1 cellular context compared by ENCODE assay signal in genomic region chr2:118672571-118673158, GRCh38.
A peak's percentile ranks its signal among the peaks of the same experiment; 100 is the strongest.
TF ChIP-seq lines count a peak whose summit lies in the region.

No MANE protein-coding gene starts in this region.

TF ChIP-seq in K562, 482 proteins besides CTCF, POLR2A, EP300 and RAD21 (continued from another document):
- TF ChIP-seq HOMEZ (CRISPR knock-in tag; IDR thresholded peaks at IDR 0.05) (no peak), ZNF316 (IDR thresholded peaks at IDR 0.05) (peak; percentile 10; the same call in 1 of the 2 replicates), ESRRA (IDR thresholded peaks at IDR 0.05; ENCODE audit: borderline replicate concordance, low read depth) (peak; percentile 62; the same call in 1 of the 2 replicates), E4F1 (CRISPR knock-in tag; IDR thresholded peaks at IDR 0.05; ENCODE audit: borderline replicate concordance) (no peak), ZNF23 (CRISPR knock-in tag; IDR thresholded peaks at IDR 0.05) (no peak), ZFP36 (IDR thresholded peaks at IDR 0.05; ENCODE audit: low read depth, low read length, partially characterized antibody) (peak; percentile 17), ATF3 (IDR thresholded peaks at IDR 0.05) (peak; percentile 80; the same call in 1 of the 2 replicates), ATF3 (CRISPR knock-in tag; conservative IDR thresholded peaks at IDR 0.05) (no peak), BHLHE40 (IDR thresholded peaks at IDR 0.05; ENCODE audit: low read length) (peak; percentile 56; the same call in 1 of the 2 replicates), SREBF1 (IDR thresholded peaks at IDR 0.05; ENCODE audit: borderline replicate concordance, low read depth, low read length) (no peak), C11orf30 (IDR thresholded peaks at IDR 0.05; ENCODE audit: low read depth) (peak; percentile 28; the same call in 1 of the 2 replicates), NR2C1 (IDR thresholded peaks at IDR 0.05) (no peak), NR2C1 (tag; IDR thresholded peaks at IDR 0.05) (0 out of 2 replicates have a peak, but pooled peaks have one; percentile 23), MEIS2 (IDR thresholded peaks at IDR 0.05; ENCODE audit: partially characterized antibody) (peak; percentile 56), SMARCA4 (IDR thresholded peaks at IDR 0.05) (peak; percentile 47; the same call in 1 of the 2 replicates), NR2C2 (CRISPR knock-in tag; IDR thresholded peaks at IDR 0.05) (no peak), NR2C2 (tag; IDR thresholded peaks at IDR 0.05) (peak; percentile 41), ZNF583 (CRISPR knock-in tag; IDR thresholded peaks at IDR 0.05) (0 out of 2 replicates have a peak, but pooled peaks have one; percentile 18), RAD51 (IDR thresholded peaks at IDR 0.05; ENCODE audit: borderline replicate concordance, low read depth) (peak; percentile 70), PURB (CRISPR knock-in tag; IDR thresholded peaks at IDR 0.05; ENCODE audit: low read depth) (no peak), SMARCE1 (IDR thresholded peaks at IDR 0.05) (0 out of 2 replicates have a peak, but pooled peaks have one; percentile 25), FUS (optimal IDR thresholded peaks at IDR 0.05; ENCODE audit: low read depth, low read length) (no peak), NFE2 (IDR thresholded peaks at IDR 0.05; ENCODE audit: low read depth) (peak; percentile 86)
